8 cellular contexts compared by ENCODE assay signal in the genomic region with DNA sequence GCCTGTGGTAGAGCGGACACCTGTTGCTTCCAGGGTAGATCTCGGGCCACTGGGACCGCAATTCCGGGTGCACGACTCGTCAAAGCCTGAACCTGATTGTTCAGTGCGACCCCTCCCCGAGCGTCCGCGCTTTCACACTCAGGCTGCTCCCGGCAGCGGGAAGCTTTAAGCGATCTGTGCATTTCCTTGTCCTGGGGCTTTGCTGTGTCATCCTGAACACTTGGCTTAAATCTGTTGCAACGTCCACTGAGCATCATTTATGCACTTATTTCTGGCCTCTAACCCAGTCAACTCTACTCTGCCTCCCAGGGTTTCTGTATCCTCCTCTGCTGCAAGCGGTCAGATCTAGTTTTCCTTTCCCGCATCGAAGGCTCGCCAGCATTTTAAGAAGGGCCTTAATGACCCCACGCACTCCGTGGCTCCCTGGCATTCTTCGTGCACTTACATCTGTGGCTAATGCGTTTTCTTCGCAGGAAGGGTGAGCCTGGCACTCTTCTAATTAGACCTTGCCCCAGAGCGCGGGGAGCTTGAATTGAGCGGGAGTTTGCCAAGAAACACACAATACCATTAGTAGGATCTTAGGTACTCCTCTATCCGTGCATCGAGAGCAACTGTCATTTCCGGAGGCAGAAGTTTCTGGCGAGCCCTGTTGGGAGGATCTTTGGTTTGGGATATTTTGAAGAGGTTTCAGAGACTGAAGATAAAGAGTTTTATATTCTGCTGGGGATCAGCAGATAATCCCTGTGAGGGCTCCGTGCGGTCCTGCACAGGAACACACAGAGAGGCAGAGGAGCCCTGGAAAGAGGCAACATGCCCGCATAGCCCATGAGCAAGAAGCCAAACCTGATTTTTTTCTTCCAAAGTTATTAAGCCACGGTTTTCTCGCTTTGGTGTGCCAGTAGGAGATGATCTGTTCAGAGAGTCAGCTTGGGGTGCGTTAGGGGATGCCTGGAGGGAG. TPM values are rescaled to one million over a fixed set of nuclear protein-coding genes. Genes with fewer than 3 reads are reported as not detected.
A peak's percentile ranks its signal among the peaks of the same experiment; 100 is the strongest.
DNase-seq lines count a peak whose midpoint lies in the region; ATAC-seq and TF ChIP-seq lines count a peak whose summit lies in the region.

No MANE protein-coding gene starts in this region.

- peaks cover 14 to 19% (median 16%) of the 10 kb centered on the region in 7 donors for H3K4me1 Mint-ChIP-seq in naive thymus-derived CD4-positive, alpha-beta T cell

- peaks cover 5% of the 10 kb centered on the region; the same call in 1 of the 2 replicates for H3K4me1 ChIP-seq in ES-I3 (ENCODE audit: insufficient read depth, low read length)
- H3K4me1 ChIP-seq in naive thymus-derived CD4-positive, alpha-beta T cell (ENCODE audit: control insufficient read depth in 2 of 2, insufficient read depth in 2 of 2, low read length in 2 of 2), result no peaks in the 10 kb centered on the region

- peak; percentile 73 for DNase-seq in NCI-H82 (lab: John Stamatoyannopoulos, UW)
- peak; percentile 53 for DNase-seq in epithelial cell of esophagus (ENCODE audit: low read depth)
- DNase-seq in naive thymus-derived CD4-positive, alpha-beta T cell, result peak in 1 of 9 donors; percentile 3
- no peak for DNase-seq in NCI-H446 (lab: John Stamatoyannopoulos, UW)
- no peak for DNase-seq in NCI-H146 treated with DMSO at 0.1 percent for 48 hours (lab: John Stamatoyannopoulos, UW; ENCODE audit: unreplicated experiment)

- peak overlapping the region; percentile 38 for H3K4me3 ChIP-seq in epithelial cell of esophagus (ENCODE audit: low read length)
- peak overlapping the region; percentile 43 for H3K4me3 ChIP-seq in naive thymus-derived CD4-positive, alpha-beta T cell (ENCODE audit: low read length)

- CTCF ChIA-PET in naive thymus-derived CD4-positive, alpha-beta T cell (lab: Charles Lee), result no interaction called here

- TF ChIP-seq CTCF in epithelial cell of esophagus (IDR thresholded peaks at IDR 0.05; ENCODE audit: insufficient read depth, low read depth, low read length, missing control alignments), result no peak

- peak overlapping the region; percentile 82 for H3K9ac ChIP-seq in ES-I3 (ENCODE audit: low read depth, low read length)

- H3K27ac ChIP-seq in naive thymus-derived CD4-positive, alpha-beta T cell (ENCODE audit: low read depth, low read length), result no peak overlapping the region

- ATAC-seq in naive thymus-derived CD4-positive, alpha-beta T cell, result peak; percentile 27
- no peak for ATAC-seq in GM19324 (IDR thresholded peaks at IDR 0.05; ENCODE audit: low FRiP score, unreplicated experiment)
- no peak for ATAC-seq in GM18520 (IDR thresholded peaks at IDR 0.05; ENCODE audit: unreplicated experiment)

- H3K9me3 ChIP-seq in ES-I3 (ENCODE audit: control insufficient read depth, insufficient read depth, low read length), result no peaks in the 10 kb centered on the region
- H3K9me3 ChIP-seq in naive thymus-derived CD4-positive, alpha-beta T cell (ENCODE audit: control insufficient read depth in 2 of 3, low read length in 3 of 3), result no peaks in the 10 kb centered on the region

- no peaks in the 10 kb centered on the region; the same call in 1 of the 2 replicates for H3K36me3 ChIP-seq in ES-I3 (ENCODE audit: insufficient read depth, low read length)
- H3K36me3 ChIP-seq in naive thymus-derived CD4-positive, alpha-beta T cell (ENCODE audit: control insufficient read depth in 2 of 3, insufficient read depth in 3 of 3, low read length in 3 of 3), result no peaks in the 10 kb centered on the region

- POLR2A ChIA-PET in naive thymus-derived CD4-positive, alpha-beta T cell (lab: Charles Lee), result no interaction called here

- H3K27ac Mint-ChIP-seq in naive thymus-derived CD4-positive, alpha-beta T cell, result peak overlapping the region in 1 of 9 donors; percentile 17

- H3K27me3 ChIP-seq in naive thymus-derived CD4-positive, alpha-beta T cell (ENCODE audit: control insufficient read depth in 2 of 2, insufficient read depth in 2 of 2, low read length in 2 of 2), result peaks cover 0 to 10% of the 10 kb centered on the region in 2 donors

- peak overlapping the region; percentile 74 to 86 (median 82) for H3K4me3 Mint-ChIP-seq in naive thymus-derived CD4-positive, alpha-beta T cell

- peaks cover 0 to 4% (median 0%) of the 10 kb centered on the region in 5 donors for H3K36me3 Mint-ChIP-seq in naive thymus-derived CD4-positive, alpha-beta T cell

- peaks cover 48 to 61% (median 55%) of the 10 kb centered on the region in 5 donors for H3K27me3 Mint-ChIP-seq in naive thymus-derived CD4-positive, alpha-beta T cell

- intact Hi-C loops in naive thymus-derived CD4-positive, alpha-beta T cell (cut with micrococcal nuclease), result loop anchor here in 1 of 2 donors (5.0 kb wide), 1 partner anchor 94 kb away; no protein-coding TSS in a partner anchor

- no peaks in the 10 kb centered on the region for H3K9me3 Mint-ChIP-seq in naive thymus-derived CD4-positive, alpha-beta T cell

RNA-seq across cellular contexts. Expression of a gene that starts 0.7 kb away (rescaled TPM):
- total RNA-seq in naive thymus-derived CD4-positive, alpha-beta T cell, result 1 to 10 TPM in 1 of 5 experiments, not detected in 4; 1.2 TPM
- not detected for polyA plus RNA-seq in naive thymus-derived CD4-positive, alpha-beta T cell

Comparison
In these comparisons a context has a peak if more than half of its experiments do, and no peak if none do; other contexts are left out.
1. DNase-seq: peak in NCI-H82 (single experiment) and epithelial cell of esophagus (single experiment); none in NCI-H446 (0 of 2) and NCI-H146 treated with DMSO at 0.1 percent for 48 hours (single experiment).